Comparison of ENCODE assay signal across 12 cellular contexts in the genomic region with DNA sequence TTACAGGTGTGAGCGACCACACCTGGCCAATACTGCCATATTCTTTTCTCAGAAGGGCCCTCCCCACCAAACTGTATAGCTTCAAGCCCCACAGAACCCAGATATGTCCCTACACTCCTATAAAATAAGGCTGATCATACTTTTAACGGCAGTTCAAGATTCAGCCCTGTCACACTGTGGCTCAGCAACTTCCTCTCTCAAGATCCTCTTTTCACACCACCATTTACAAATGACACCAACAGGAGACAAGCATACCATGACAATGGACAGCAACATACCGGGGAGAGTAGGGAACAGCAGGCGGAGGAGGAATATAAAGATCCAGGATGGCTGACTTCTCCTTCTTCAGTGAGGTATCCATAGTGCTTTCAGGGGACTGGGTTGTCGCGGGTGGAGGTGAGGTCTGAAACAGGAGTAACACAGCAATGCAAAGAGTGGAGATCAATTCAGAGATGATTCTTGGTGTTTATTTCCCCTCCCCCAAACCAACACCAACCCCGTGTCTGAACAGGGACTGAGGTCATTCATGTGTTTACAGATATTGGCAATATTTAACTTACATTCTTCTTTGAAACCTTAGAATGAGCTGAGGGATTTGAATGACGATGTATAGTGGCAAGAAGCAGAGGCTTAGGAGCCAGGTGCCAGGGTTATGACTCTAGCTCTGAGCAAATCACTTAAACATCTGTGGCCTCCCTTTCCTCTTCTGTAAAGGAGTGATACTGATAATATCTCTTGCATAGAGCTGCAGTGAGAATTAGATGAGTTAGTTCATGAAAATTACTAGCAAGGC. TPM values are rescaled to one million over a fixed set of nuclear protein-coding genes. Genes with fewer than 3 reads are reported as not detected.
DNase-seq lines count a peak whose midpoint lies in the region; ATAC-seq, FAIRE-seq and TF ChIP-seq lines count a peak whose summit lies in the region.
"Had no signal": no experiment of that assay in that cellular context is flagged by ENCODE, and none has a peak within 500 bp of the region (broad histone marks: within the 10 kb centered on the region; RNA-seq: fewer than 3 reads in every experiment).

No MANE protein-coding gene starts in this region.

- H3K36me3 ChIP-seq in left lung, result peaks cover 0 to 8% of the 10 kb centered on the region in 2 donors
- H3K36me3 ChIP-seq in stomach, result peaks cover 9 to 45% (median 40%) of the 10 kb centered on the region in 4 donors

- ATAC-seq in GM18873 (IDR thresholded peaks at IDR 0.05; ENCODE audit: low FRiP score, unreplicated experiment) (peak; percentile 58), HG03175 (IDR thresholded peaks at IDR 0.05; ENCODE audit: unreplicated experiment) (peak; percentile 54), left lung (peak; percentile 11), left cardiac atrium (no peak)
- ATAC-seq: activated naive CD4-positive, alpha-beta T cell treated with anti-CD3 and anti-CD28 coated beads, Interleukin-2, amount 50 U/mL, for 72 hours had no signal

- intact Hi-C loops in left lung (cut with DNase I), result no loop called here
- intact Hi-C loops in left cardiac atrium (cut with DNase I), result no loop called here
- intact Hi-C loops in stomach (cut with DNase I; ENCODE audit: low total_unique reads), result no loop called here

- H3K4me3 ChIP-seq in left lung (no peak overlapping the region), stomach (no peak overlapping the region)
- H3K4me3 ChIP-seq: transverse colon had no signal

- TF ChIP-seq CTCF in left lung (IDR thresholded peaks at IDR 0.05) (no peak), stomach (IDR thresholded peaks at IDR 0.05) (no peak)

- 74 to 84% (median 78%) methylated on average over 8 of the region's 8 CpGs for WGBS in stomach, 5 donors

- DNase-seq in RCC 7860 (ENCODE audit: low spot score) (peak; percentile 87), left lung (no peak), ureter (ENCODE audit: low spot score) (no peak), left cardiac atrium (no peak), stomach (no peak)
- DNase-seq in activated CD4-positive, alpha-beta T cell treated with anti-CD3 and anti-CD28 coated beads, Interleukin-2, amount 50 U/mL, for 48 hours, result no peak
- DNase-seq: DND-41; stimulated activated CD4-positive, alpha-beta T cell treated with anti-CD3 and anti-CD28 coated beads, Interleukin-2, amount 100 ng/mL, for 24 hours; transverse colon had no signal

- no peak for TF ChIP-seq EP300 in stomach (IDR thresholded peaks at IDR 0.05)

- H3K4me1 ChIP-seq in left lung (peaks cover 0 to 11% of the 10 kb centered on the region in 2 donors), stomach (peaks cover 4 to 35% (median 21%) of the 10 kb centered on the region in 4 donors)

- no peak overlapping the region for H3K27ac ChIP-seq in left lung
- no peak overlapping the region for H3K27ac ChIP-seq in stomach
- H3K27ac ChIP-seq: transverse colon had no signal

- no peaks in the 10 kb centered on the region for H3K27me3 ChIP-seq in left lung
- H3K27me3 ChIP-seq in stomach, result no peaks in the 10 kb centered on the region
- H3K27me3 ChIP-seq: transverse colon had no signal

- FAIRE-seq in RCC 7860 (lab: Jason Lieb, UNC), result peak; percentile 77

- H3K9me3 ChIP-seq in left lung (no peaks in the 10 kb centered on the region), stomach (no peaks in the 10 kb centered on the region)
- H3K9me3 ChIP-seq: transverse colon had no signal

- no peak for TF ChIP-seq POLR2A in stomach (IDR thresholded peaks at IDR 0.05)

RNA-seq across cellular contexts. Expression of a gene that starts 57.6 kb away (rescaled TPM):
- total RNA-seq in left lung (1 to 10 TPM; 2.4 to 4.5 TPM), ureter (3.2 TPM), left cardiac atrium (1 to 10 TPM in 1 of 2 donors, under 1 TPM in 1; 0.99 to 1.2 TPM), stomach (10 to 100 TPM in 2 of 5 donors, under 1 TPM in 1, not detected in 2; under 0.01 to 47.1 (median 10.1) TPM)
- polyA plus RNA-seq in stomach, result 1 to 10 TPM in 1 of 3 donors, under 1 TPM in 2; 0.44 to 1.8 (median 0.98) TPM

Comparison
In these comparisons a context has a peak if more than half of its experiments do, and no peak if none do; other contexts are left out.
1. ATAC-seq: peak in GM18873 (single experiment), HG03175 (single experiment) and left lung (single experiment); none in left cardiac atrium (0 of 2).